Comparison of ENCODE assay signal across 16 cellular contexts in genomic region chr1:18722270-18722669, GRCh38.
A peak's percentile ranks its signal among the peaks of the same experiment; 100 is the strongest.
DNase-seq lines count a peak whose midpoint lies in the region; ATAC-seq, FAIRE-seq and TF ChIP-seq lines count a peak whose summit lies in the region.
"Had no signal": no experiment of that assay in that cellular context is flagged by ENCODE, and none has a peak within 500 bp of the region (broad histone marks: within the 10 kb centered on the region; RNA-seq: fewer than 3 reads in every experiment).

No MANE protein-coding gene starts in this region.

- H3K79me2 ChIP-seq in PC-3 (ENCODE audit: low read length): no peaks in the 10 kb centered on the region

- FAIRE-seq in GM12892 (lab: Jason Lieb, UNC): no peak

- H3K27ac ChIP-seq in right cardiac atrium (ENCODE audit: low read length) (no peak overlapping the region), PC-3 (ENCODE audit: low read length) (no peak overlapping the region)

- no peaks in the 10 kb centered on the region for H3K9me3 ChIP-seq in right cardiac atrium (ENCODE audit: control insufficient read depth, low read length)
- no peaks in the 10 kb centered on the region for H3K9me3 ChIP-seq in PC-3 (ENCODE audit: low read length)
- H3K9me3 ChIP-seq: HAP-1 had no signal

- no peaks in the 10 kb centered on the region for H3K36me3 Mint-ChIP-seq in glutamatergic neuron (ENCODE audit: unreplicated experiment)
- H3K36me3 Mint-ChIP-seq: IgD-negative memory B cell had no signal

- H3K4me1 ChIP-seq in right cardiac atrium (ENCODE audit: control insufficient read depth, insufficient read depth, low read length) (no peaks in the 10 kb centered on the region), PC-3 (ENCODE audit: insufficient read depth, low read length) (peaks cover 6% of the 10 kb centered on the region; the same call in 1 of the 2 replicates)
- H3K4me1 ChIP-seq: HAP-1 had no signal

- peaks cover 20% of the 10 kb centered on the region for H3K27me3 Mint-ChIP-seq in glutamatergic neuron (ENCODE audit: unreplicated experiment)

- DNase-seq in Right ventricle myocardium inferior (ENCODE audit: missing footprints): peak; percentile 65
- no peak for DNase-seq in right cardiac atrium
- DNase-seq in SK-N-DZ (ENCODE audit: low spot score): peak; percentile 76
- no peak for DNase-seq in glutamatergic neuron
- DNase-seq in GM12892 (ENCODE audit: insufficient read length): no peak
- no peak for DNase-seq in PC-3
- no peak for DNase-seq in stimulated activated CD4-positive, alpha-beta T cell treated with anti-CD3 and anti-CD28 coated beads, Interleukin-2, amount 100 ng/mL, for 24 hours
- DNase-seq: 8988T; AML-193; C1 segment of cervical spinal cord; CD4-positive, alpha-beta T cell; DND-41; GF-D8; GOT3 had no signal

- no peak overlapping the region for H3K4me3 Mint-ChIP-seq in glutamatergic neuron (ENCODE audit: unreplicated experiment)
- H3K4me3 Mint-ChIP-seq: CD4-positive, alpha-beta T cell had no signal

- no peak overlapping the region for H3K4me2 ChIP-seq in PC-3 (ENCODE audit: low read length)

- CTCF ChIA-PET in PC-3 (lab: Charles Lee): no interaction called here

- H3K9me2 ChIP-seq in PC-3 (replicated peaks; ENCODE audit: low read length): no peaks in the 10 kb centered on the region

- BruUV-seq in PC-3 (replicated peaks; lab: Mats Ljungman, UMichigan): no TSS peak

- no peak overlapping the region for H3K9ac ChIP-seq in PC-3 (ENCODE audit: low read length)

- H2AFZ ChIP-seq in PC-3 (ENCODE audit: low read length): no peak overlapping the region

- H3F3A ChIP-seq in PC-3 (ENCODE audit: low read length, unreplicated experiment): no peaks in the 10 kb centered on the region

- H3K4me1 Mint-ChIP-seq in glutamatergic neuron (ENCODE audit: low read depth, unreplicated experiment): peaks cover 39% of the 10 kb centered on the region

- WGBS in right cardiac atrium: 42% methylated on average over 19 of the region's 19 CpGs

- no peaks in the 10 kb centered on the region for H4K20me1 ChIP-seq in PC-3 (ENCODE audit: low read length)

- ATAC-seq in Right ventricle myocardium inferior (no peak), right cardiac atrium (no peak), PC-3 (no peak)

- H3K27ac Mint-ChIP-seq in glutamatergic neuron (ENCODE audit: unreplicated experiment): peak overlapping the region; percentile 34
- H3K27ac Mint-ChIP-seq: CD4-positive, alpha-beta T cell; IgD-negative memory B cell had no signal

- H3K36me3 ChIP-seq in PC-3 (ENCODE audit: low read depth, low read length): no peaks in the 10 kb centered on the region
- H3K36me3 ChIP-seq: HAP-1 had no signal

- TF ChIP-seq POLR2A in GM12892 (IDR thresholded peaks at IDR 0.05; ENCODE audit: low read depth, low read length): no peak

- H3K9me3 Mint-ChIP-seq in glutamatergic neuron (ENCODE audit: unreplicated experiment): peaks cover 12% of the 10 kb centered on the region
- H3K9me3 Mint-ChIP-seq: CD4-positive, alpha-beta T cell; IgD-negative memory B cell had no signal

- intact Hi-C loops in Right ventricle myocardium inferior (cut with DNase I): no loop called here
- intact Hi-C loops in right cardiac atrium (cut with DNase I): no loop called here
- intact Hi-C loops in PC-3 (cut with micrococcal nuclease): no loop called here

- H3K4me3 ChIP-seq in right cardiac atrium (ENCODE audit: low read length): no peak overlapping the region
- no peak overlapping the region for H3K4me3 ChIP-seq in PC-3 (ENCODE audit: low read length)
- H3K4me3 ChIP-seq: HAP-1 had no signal

- TF ChIP-seq CTCF in glutamatergic neuron (IDR thresholded peaks at IDR 0.05; ENCODE audit: partially characterized antibody, unreplicated experiment): no peak
- no peak for TF ChIP-seq CTCF in PC-3 (conservative IDR thresholded peaks at IDR 0.05; ENCODE audit: low read depth, low read length)

- H3K27me3 ChIP-seq in right cardiac atrium (ENCODE audit: control insufficient read depth, insufficient read depth): no peaks in the 10 kb centered on the region
- H3K27me3 ChIP-seq in PC-3 (ENCODE audit: low read length): peaks cover 51% of the 10 kb centered on the region

- POLR2A ChIA-PET in PC-3 (lab: Charles Lee; ENCODE audit: unreplicated experiment): no interaction called here

Comparison
In these comparisons a context has a peak if more than half of its experiments do, and no peak if none do; other contexts are left out.
1. DNase-seq: peak in Right ventricle myocardium inferior (single experiment) and SK-N-DZ (single experiment); none in right cardiac atrium (0 of 3), glutamatergic neuron (single experiment), GM12892 (single experiment), PC-3 (single experiment) and stimulated activated CD4-positive, alpha-beta T cell treated with anti-CD3 and anti-CD28 coated beads, Interleukin-2, amount 100 ng/mL, for 24 hours (0 of 2).